ENCODE assay signal across 8 cellular contexts in the genomic region with DNA sequence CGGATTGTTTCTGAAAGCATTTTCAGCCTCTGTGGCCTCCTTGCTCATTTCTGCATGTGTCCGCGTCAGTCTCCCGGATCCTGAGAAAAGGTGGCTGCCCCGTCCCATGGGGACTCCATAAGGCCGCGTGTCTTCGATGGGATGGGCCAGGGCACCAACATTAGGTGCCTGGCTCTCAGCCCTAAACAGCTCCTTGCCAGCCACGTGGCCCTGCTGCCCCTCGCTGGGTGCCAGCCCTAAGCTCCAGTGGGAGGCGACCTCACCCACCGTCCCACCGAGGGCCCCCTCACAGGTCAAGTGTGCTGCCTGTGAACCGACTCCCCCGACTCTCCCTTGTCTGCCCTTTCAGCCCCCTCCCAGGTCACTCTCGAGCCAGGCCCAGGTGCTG. TPM values are rescaled to one million over a fixed set of nuclear protein-coding genes. Genes with fewer than 3 reads are reported as not detected.
DNase-seq lines count a peak whose midpoint lies in the region; ATAC-seq and TF ChIP-seq lines count a peak whose summit lies in the region.

No MANE protein-coding gene starts in this region.

- peak overlapping the region; percentile 95 to 96 for H3K27ac ChIP-seq in right atrium auricular region
- H3K27ac ChIP-seq in smooth muscle cell (ENCODE audit: low read depth) = peak overlapping the region; percentile 66

- H3K9me3 ChIP-seq in right atrium auricular region (no peaks in the 10 kb centered on the region), smooth muscle cell (replicated peaks; ENCODE audit: low read depth) (no peaks in the 10 kb centered on the region)

- H3K4me1 ChIP-seq in right atrium auricular region = peaks cover 0 to 38% of the 10 kb centered on the region in 2 donors
- peaks cover 9% of the 10 kb centered on the region for H3K4me1 ChIP-seq in smooth muscle cell (ENCODE audit: low read depth)

- H3K79me2 ChIP-seq in smooth muscle cell (ENCODE audit: low read depth) = peaks cover 26% of the 10 kb centered on the region

- no peak overlapping the region for H2AFZ ChIP-seq in smooth muscle cell (ENCODE audit: low read depth)

- ATAC-seq in activated CD8-positive, alpha-beta memory T cell treated with anti-CD3 and anti-CD28 coated beads, Interleukin-2, amount 10 ng/mL, durations not matched to agents 7 days and 5 days = no peak
- no peak for ATAC-seq in GM21360 (IDR thresholded peaks at IDR 0.05; ENCODE audit: unreplicated experiment)

- no peak for DNase-seq in activated CD8-positive, alpha-beta memory T cell treated with anti-CD3 and anti-CD28 coated beads, Interleukin-2, amount 10 ng/mL, durations not matched to agents 7 days and 5 days
- no peak for DNase-seq in activated CD8-positive, alpha-beta memory T cell treated with anti-CD3 and anti-CD28 coated beads, Interleukin-2, amount 50 U/mL, for 48 hours
- DNase-seq in right atrium auricular region (ENCODE audit: low spot score) = no peak
- DNase-seq in smooth muscle cell (lab: John Stamatoyannopoulos, UW; ENCODE audit: unreplicated experiment) = no peak
- no peak for DNase-seq in activated CD4-positive, CD25-positive, alpha-beta regulatory T cell (lab: John Stamatoyannopoulos, UW)
- no peak for DNase-seq in stimulated activated CD4-positive, alpha-beta T cell treated with anti-CD3 and anti-CD28 coated beads, Interleukin-2, amount 100 ng/mL, for 24 hours

- H3K9me3 Mint-ChIP-seq in activated CD8-positive, alpha-beta memory T cell treated with anti-CD3 and anti-CD28 coated beads, Interleukin-2, amount 10 ng/mL, durations not matched to agents 7 days and 5 days (ENCODE audit: low read depth) = no peaks in the 10 kb centered on the region

- no peaks in the 10 kb centered on the region for H3K27me3 Mint-ChIP-seq in activated CD8-positive, alpha-beta memory T cell treated with anti-CD3 and anti-CD28 coated beads, Interleukin-2, amount 10 ng/mL, durations not matched to agents 7 days and 5 days

- CTCF ChIA-PET in activated CD8-positive, alpha-beta memory T cell treated with anti-CD3 and anti-CD28 coated beads, Interleukin-2, amount 10 ng/mL, durations not matched to agents 7 days and 5 days (lab: Charles Lee) = interaction anchor here (1.0 to 2.4 kb wide), 6 partner anchors 17 to 320 kb away, joined by 3 to 8 read pairs (median 3); a partner anchor contains a TSS

- no peak for TF ChIP-seq CTCF in WI38 (IDR thresholded peaks at IDR 0.05; ENCODE audit: low read depth, low read length)
- TF ChIP-seq CTCF in right atrium auricular region (IDR thresholded peaks at IDR 0.05) = no peak
- no peak for TF ChIP-seq CTCF in smooth muscle cell (IDR thresholded peaks at IDR 0.05; ENCODE audit: borderline replicate concordance, insufficient read depth, poor library complexity, severe bottlenecking)

- H3K4me3 ChIP-seq in WI38 (ENCODE audit: low read depth, low read length) = peak overlapping the region; percentile 85
- peak overlapping the region; percentile 77 to 80 for H3K4me3 ChIP-seq in right atrium auricular region
- H3K4me3 ChIP-seq in smooth muscle cell = peak overlapping the region; percentile 73

- H3K4me2 ChIP-seq in smooth muscle cell = peak overlapping the region; percentile 97

- H3K27ac Mint-ChIP-seq in activated CD8-positive, alpha-beta memory T cell treated with anti-CD3 and anti-CD28 coated beads, Interleukin-2, amount 10 ng/mL, durations not matched to agents 7 days and 5 days = peak overlapping the region; percentile 73

- H3F3A ChIP-seq in smooth muscle cell (ENCODE audit: low read depth) = peaks cover 4% of the 10 kb centered on the region

- peaks cover 48% of the 10 kb centered on the region for H3K36me3 Mint-ChIP-seq in activated CD8-positive, alpha-beta memory T cell treated with anti-CD3 and anti-CD28 coated beads, Interleukin-2, amount 10 ng/mL, durations not matched to agents 7 days and 5 days

- WGBS in smooth muscle cell (ENCODE audit: low lambda C conversion rate) = 32% methylated on average over 16 of the region's 16 CpGs

- no peaks in the 10 kb centered on the region for H3K27me3 ChIP-seq in right atrium auricular region
- no peaks in the 10 kb centered on the region for H3K27me3 ChIP-seq in smooth muscle cell (ENCODE audit: low read depth)

- peak overlapping the region; percentile 76 for H3K4me3 Mint-ChIP-seq in activated CD8-positive, alpha-beta memory T cell treated with anti-CD3 and anti-CD28 coated beads, Interleukin-2, amount 10 ng/mL, durations not matched to agents 7 days and 5 days

- peaks cover 4% of the 10 kb centered on the region for H4K20me1 ChIP-seq in smooth muscle cell (ENCODE audit: low read depth)

- H3K9ac ChIP-seq in smooth muscle cell (ENCODE audit: low read depth) = peak overlapping the region; percentile 81

- H3K4me1 Mint-ChIP-seq in activated CD8-positive, alpha-beta memory T cell treated with anti-CD3 and anti-CD28 coated beads, Interleukin-2, amount 10 ng/mL, durations not matched to agents 7 days and 5 days = peaks cover 78% of the 10 kb centered on the region

- H3K36me3 ChIP-seq in right atrium auricular region (peaks cover 41% of the 10 kb centered on the region), smooth muscle cell (ENCODE audit: low read depth) (no peaks in the 10 kb centered on the region)

RNA-seq across cellular contexts. Expression of a gene that starts 0.9 kb away (rescaled TPM):
- total RNA-seq in activated CD8-positive, alpha-beta memory T cell treated with anti-CD3 and anti-CD28 coated beads, Interleukin-2, amount 10 ng/mL, durations not matched to agents 7 days and 5 days = 100 to 1,000 TPM; 117 to 120 TPM
- total RNA-seq in right atrium auricular region = 10 to 100 TPM; 22.8 to 34.5 TPM
- 15.7 and 17.1 TPM in 2 replicates for total RNA-seq in smooth muscle cell
- polyA plus RNA-seq in smooth muscle cell = 27.8 and 34.2 TPM in 2 replicates

RNA-seq across cellular contexts. Expression of a gene that starts 27.4 kb away (rescaled TPM):
- 100 to 1,000 TPM; 268 to 391 TPM for total RNA-seq in activated CD8-positive, alpha-beta memory T cell treated with anti-CD3 and anti-CD28 coated beads, Interleukin-2, amount 10 ng/mL, durations not matched to agents 7 days and 5 days
- total RNA-seq in right atrium auricular region (10 to 100 TPM; 62.4 to 69.1 TPM), smooth muscle cell (79.3 and 83.0 TPM in 2 replicates)
- 169 and 170 TPM in 2 replicates for polyA plus RNA-seq in smooth muscle cell

RNA-seq across cellular contexts. Expression of a gene that starts 44.6 kb away (rescaled TPM):
- total RNA-seq in activated CD8-positive, alpha-beta memory T cell treated with anti-CD3 and anti-CD28 coated beads, Interleukin-2, amount 10 ng/mL, durations not matched to agents 7 days and 5 days = not detected
- total RNA-seq in right atrium auricular region = not detected
- 0.13 and 0.22 TPM in 2 replicates for total RNA-seq in smooth muscle cell
- not detected in 2 replicates for polyA plus RNA-seq in smooth muscle cell
